In genomic region chr22:21003782-21004181, GRCh38 we compare ENCODE assay signal across 12 cellular contexts. TPM values are rescaled to one million over a fixed set of nuclear protein-coding genes. Genes with fewer than 3 reads are reported as not detected.
DNase-seq lines count a peak whose midpoint lies in the region; ATAC-seq and TF ChIP-seq lines count a peak whose summit lies in the region.
"Had no signal": no experiment of that assay in that cellular context is flagged by ENCODE, and none has a peak within 500 bp of the region (broad histone marks: within the 10 kb centered on the region; RNA-seq: fewer than 3 reads in every experiment).

No MANE protein-coding gene starts in this region.

- WGBS in transverse colon (ENCODE audit: low coverage in 1 of 2), 2 donors, result 59 to 69% methylated on average over 3 to 4 of the region's 4 CpGs

- H3K36me3 Mint-ChIP-seq in immature natural killer cell, result peaks cover 0 to 4% (median under 1%) of the 10 kb centered on the region in 3 donors

- H3K36me3 ChIP-seq in left ventricle myocardium inferior (peaks cover 18% of the 10 kb centered on the region), transverse colon (peaks cover 0 to 8% (median 2%) of the 10 kb centered on the region in 4 donors)

- DNase-seq in left ventricle myocardium inferior (no peak), Right ventricle myocardium inferior (ENCODE audit: missing footprints) (no peak), immature natural killer cell (no peak), transverse colon (peak; percentile 37), mucosa of gallbladder (ENCODE audit: low spot score) (no peak), kidney tubule cell (ENCODE audit: low spot score) (no peak), AML-193 (lab: John Stamatoyannopoulos, UW) (no peak)
- DNase-seq: Kasumi-1, pancreas had no signal

- peak overlapping the region in 5 of 6 donors; percentile 97 to 100 (median 99) for H3K27ac Mint-ChIP-seq in immature natural killer cell

- ATAC-seq in Right ventricle myocardium inferior, result no peak
- ATAC-seq: Panc1, pancreas had no signal

- H3K9me3 ChIP-seq in left ventricle myocardium inferior (replicated peaks) (no peaks in the 10 kb centered on the region), transverse colon (no peaks in the 10 kb centered on the region)
- H3K9me3 ChIP-seq: pancreas had no signal

- peaks cover 28 to 35% of the 10 kb centered on the region in 2 donors for H3K4me1 Mint-ChIP-seq in immature natural killer cell

- no peaks in the 10 kb centered on the region for H3K27me3 ChIP-seq in left ventricle myocardium inferior (ENCODE audit: low read depth)
- H3K27me3 ChIP-seq in transverse colon, result no peaks in the 10 kb centered on the region
- H3K27me3 ChIP-seq: pancreas had no signal

- H3K4me1 ChIP-seq in left ventricle myocardium inferior (peaks cover 49% of the 10 kb centered on the region), transverse colon (peaks cover 23 to 36% (median 29%) of the 10 kb centered on the region in 4 donors)

- H3K9me3 Mint-ChIP-seq in immature natural killer cell, result no peaks in the 10 kb centered on the region
- H3K9me3 Mint-ChIP-seq: dendritic cell treated with granulocyte-macrophage colony-stimulating factor and Interleukin-4, amounts not matched to agents 40 ng/mL and 50 ng/mL, for 4 days had no signal

- in situ Hi-C loops in transverse colon (cut with MboI; ENCODE audit: low pct_ligation_motif_present in 1 of 4, low pct_unique_long_range_greater_than_20kb in 1 of 4, low sequenced_read_pairs in 3 of 4), result no loop called here

- peaks cover 9 to 16% (median 10%) of the 10 kb centered on the region in 3 donors for H3K27me3 Mint-ChIP-seq in immature natural killer cell (ENCODE audit: low read depth in 3 of 3)

- H3K27ac ChIP-seq in left ventricle myocardium inferior (replicated peaks) (no peak overlapping the region), VCaP (peak overlapping the region; percentile 99), transverse colon (peak overlapping the region; percentile 93 to 99 (median 99))

- peak overlapping the region in 3 of 5 donors; percentile 86 to 95 (median 90) for H3K4me3 Mint-ChIP-seq in immature natural killer cell

- H3K4me3 ChIP-seq in left ventricle myocardium inferior (peak overlapping the region; percentile 75), transverse colon (peak overlapping the region in 1 of 4 donors; percentile 89)

- intact Hi-C loops in left ventricle myocardium inferior (cut with micrococcal nuclease), result no loop called here
- intact Hi-C loops in Right ventricle myocardium inferior (cut with DNase I), result loop anchor here (10.0 kb wide), 1 partner anchor 89 kb away; the partner anchor contains the start of gene CRKL
- intact Hi-C loops in transverse colon (cut with DNase I; ENCODE audit: low total_unique reads), result loop anchor here (5.0 kb wide), 1 partner anchor 281 kb away; no protein-coding TSS in a partner anchor

- TF ChIP-seq EP300 in transverse colon (IDR thresholded peaks at IDR 0.05; ENCODE audit: low read depth), result no peak

- no peak for TF ChIP-seq POLR2A in transverse colon (IDR thresholded peaks at IDR 0.05)

- TF ChIP-seq CTCF in left ventricle myocardium inferior (IDR thresholded peaks at IDR 0.05; ENCODE audit: borderline replicate concordance) (no peak), VCaP (conservative IDR thresholded peaks at IDR 0.05) (no peak), transverse colon (IDR thresholded peaks at IDR 0.05) (no peak)

RNA-seq across cellular contexts. Expression of gene THAP7, which starts 1.9 kb away (rescaled TPM):
- total RNA-seq in left ventricle myocardium inferior (17.8 TPM), Right ventricle myocardium inferior (17.0 TPM), transverse colon (10 to 100 TPM; 27.0 to 51.5 (median 32.7) TPM), mucosa of gallbladder (27.5 TPM)
- polyA plus RNA-seq in immature natural killer cell, result 10 to 100 TPM; 28.9 to 41.4 (median 32.9) TPM

RNA-seq across cellular contexts. Expression of gene P2RX6, which starts 11.2 kb away (rescaled TPM):
- 3.5 TPM for total RNA-seq in left ventricle myocardium inferior
- total RNA-seq in Right ventricle myocardium inferior, result 2.8 TPM
- polyA plus RNA-seq in immature natural killer cell, result not detected
- total RNA-seq in transverse colon, result 1 to 10 TPM in 1 of 4 donors, under 1 TPM in 2, not detected in 1; 0.40 to 1.7 (median 0.82) TPM
- total RNA-seq in mucosa of gallbladder, result 2.4 TPM

RNA-seq across cellular contexts. Expression of gene LZTR1, which starts 21.7 kb away (rescaled TPM):
- total RNA-seq in left ventricle myocardium inferior, result 18.1 TPM
- total RNA-seq in Right ventricle myocardium inferior, result 24.3 TPM
- 10 to 100 TPM in 2 of 3 donors, 1 to 10 TPM in 1; 8.1 to 18.4 (median 11.1) TPM for polyA plus RNA-seq in immature natural killer cell
- 10 to 100 TPM; 40.2 to 90.5 (median 59.3) TPM for total RNA-seq in transverse colon
- total RNA-seq in mucosa of gallbladder, result 93.5 TPM

RNA-seq across cellular contexts. Expression of gene SLC7A4, which starts 28.6 kb away (rescaled TPM):
- total RNA-seq in left ventricle myocardium inferior, result 0.25 TPM
- 0.51 TPM for total RNA-seq in Right ventricle myocardium inferior
- polyA plus RNA-seq in immature natural killer cell, result not detected
- 1 to 10 TPM in 1 of 4 donors, under 1 TPM in 1, not detected in 2; 0.64 to 4.1 TPM for total RNA-seq in transverse colon
- total RNA-seq in mucosa of gallbladder, result 5.6 TPM

RNA-seq across cellular contexts. Expression of gene AIFM3, which starts 36.7 kb away (rescaled TPM):
- 0.47 TPM for total RNA-seq in left ventricle myocardium inferior
- total RNA-seq in Right ventricle myocardium inferior, result 0.65 TPM
- 1 to 10 TPM in 1 of 3 donors, under 1 TPM in 1, not detected in 1; 0.30 to 1.4 TPM for polyA plus RNA-seq in immature natural killer cell
- total RNA-seq in transverse colon, result 100 to 1,000 TPM; 112 to 150 (median 126) TPM
- total RNA-seq in mucosa of gallbladder, result 8.3 TPM
